Comparison of ENCODE assay signal across 8 cellular contexts in genomic region chr14:74763803-74764531, GRCh38. TPM values are rescaled to one million over a fixed set of nuclear protein-coding genes. Genes with fewer than 3 reads are reported as not detected.
DNase-seq lines count a peak whose midpoint lies in the region; ATAC-seq and TF ChIP-seq lines count a peak whose summit lies in the region.

No MANE protein-coding gene starts in this region.

- H3K18ac ChIP-seq in mesenchymal stem cell (ENCODE audit: low read depth in 1 of 2, low read length in 2 of 2) = peak overlapping the region; percentile 95 to 98

- H3K4ac ChIP-seq in mesenchymal stem cell (ENCODE audit: low read depth in 1 of 2, low read length in 2 of 2) = peak overlapping the region; percentile 82 to 99

- peaks cover 3% of the 10 kb centered on the region for H3K4me1 ChIP-seq in mesenchymal stem cell (ENCODE audit: control insufficient read depth, insufficient read depth, low read depth, low read length)

- no peaks in the 10 kb centered on the region for H3K9me3 ChIP-seq in mesenchymal stem cell (ENCODE audit: control insufficient read depth, low read length)

- H3K79me1 ChIP-seq in mesenchymal stem cell (replicated peaks; ENCODE audit: low read length, poor library complexity, severe bottlenecking) = peaks cover 1% of the 10 kb centered on the region

- no peak overlapping the region for H2BK5ac ChIP-seq in mesenchymal stem cell (ENCODE audit: low read depth, low read length, poor library complexity, severe bottlenecking)

- peaks cover 0 to 3% of the 10 kb centered on the region in 2 experiments for H3K36me3 ChIP-seq in mesenchymal stem cell (ENCODE audit: control insufficient read depth in 1 of 2, insufficient read depth in 2 of 2, low read depth in 1 of 2, low read length in 2 of 2)

- H3K27ac ChIP-seq in coronary artery (peak overlapping the region; percentile 82 to 91), mesenchymal stem cell (ENCODE audit: low read length, poor library complexity, severe bottlenecking) (no peak overlapping the region), substantia nigra (ENCODE audit: low read depth, low read length, poor library complexity, severe bottlenecking) (peak overlapping the region; percentile 83)

- no peaks in the 10 kb centered on the region for H3K27me3 ChIP-seq in mesenchymal stem cell (ENCODE audit: control insufficient read depth in 1 of 2, insufficient read depth in 1 of 2, low read length in 2 of 2)

- peak overlapping the region; percentile 4 for H4K8ac ChIP-seq in mesenchymal stem cell (ENCODE audit: low read length)

- DNase-seq in DMS53 (lab: John Stamatoyannopoulos, UW) (peak; percentile 14), DMS53 treated with DMSO at 0.1 percent for 48 hours (lab: John Stamatoyannopoulos, UW; ENCODE audit: unreplicated experiment) (no peak), SW480 (ENCODE audit: low spot score) (peak; percentile 50), coronary artery (ENCODE audit: low spot score) (peak; percentile 71), mesenchymal stem cell (peak; percentile 42), substantia nigra (lab: John Stamatoyannopoulos, UW) (peak in 12 of 49 donors; percentile 1 to 50 (median 8))

- peak overlapping the region; percentile 90 for H3K9ac ChIP-seq in mesenchymal stem cell (ENCODE audit: low read length)

- peak overlapping the region in 1 of 2 experiments; percentile 99 for H3K14ac ChIP-seq in mesenchymal stem cell (ENCODE audit: low read length in 2 of 2)

- peak overlapping the region in 1 of 2 experiments; percentile 10 for H2BK12ac ChIP-seq in mesenchymal stem cell (ENCODE audit: low read length in 2 of 2)

- H2AFZ ChIP-seq in mesenchymal stem cell (ENCODE audit: low read depth, low read length) = no peak overlapping the region

- H4K91ac ChIP-seq in mesenchymal stem cell (ENCODE audit: low read length) = peak overlapping the region; percentile 37

- H3K4me3 ChIP-seq in coronary artery (peak overlapping the region; percentile 94), mesenchymal stem cell (ENCODE audit: insufficient read depth in 1 of 2, low read depth in 1 of 2, low read length in 2 of 2) (peak overlapping the region; percentile 77 to 92)

- TF ChIP-seq CTCF in coronary artery (IDR thresholded peaks at IDR 0.05) = no peak

- H2AK5ac ChIP-seq in mesenchymal stem cell (ENCODE audit: low read length, severe bottlenecking) = no peak overlapping the region

- H3K23ac ChIP-seq in mesenchymal stem cell (ENCODE audit: low read length in 2 of 2) = peak overlapping the region in 1 of 2 experiments; percentile 89

- ATAC-seq in HG03159 (IDR thresholded peaks at IDR 0.05; ENCODE audit: unreplicated experiment) (no peak), GM21367 (IDR thresholded peaks at IDR 0.05; ENCODE audit: unreplicated experiment) (no peak)

- no peak overlapping the region for H2BK120ac ChIP-seq in mesenchymal stem cell (ENCODE audit: low read depth, low read length)

- peak overlapping the region; percentile 94 for H3K4me2 ChIP-seq in mesenchymal stem cell (ENCODE audit: low read length, poor library complexity, severe bottlenecking)

- peak overlapping the region; percentile 86 for H2BK15ac ChIP-seq in mesenchymal stem cell (ENCODE audit: low read depth, poor library complexity, severe bottlenecking)

- WGBS in mesenchymal stem cell = 1% methylated on average over 18 of the region's 19 CpGs

RNA-seq across cellular contexts. Expression of gene YLPM1, which starts 0.9 kb away (rescaled TPM):
- 23.0 TPM for polyA plus RNA-seq in mesenchymal stem cell (2013, experiment 1 of 2)
- polyA plus RNA-seq in mesenchymal stem cell (2013, experiment 2 of 2) = 21.4 TPM

RNA-seq across cellular contexts. Expression of gene FCF1, which starts 51.0 kb away (rescaled TPM):
- polyA plus RNA-seq in mesenchymal stem cell (2013, experiment 1 of 2) = 45.6 TPM
- 44.8 TPM for polyA plus RNA-seq in mesenchymal stem cell (2013, experiment 2 of 2)

RNA-seq across cellular contexts. Expression of gene AREL1, which starts 51.1 kb away (rescaled TPM):
- polyA plus RNA-seq in mesenchymal stem cell (2013, experiment 1 of 2) = 20.3 TPM
- polyA plus RNA-seq in mesenchymal stem cell (2013, experiment 2 of 2) = 20.0 TPM
